Comparison of ENCODE assay signal across 8 cellular contexts in the genomic region with DNA sequence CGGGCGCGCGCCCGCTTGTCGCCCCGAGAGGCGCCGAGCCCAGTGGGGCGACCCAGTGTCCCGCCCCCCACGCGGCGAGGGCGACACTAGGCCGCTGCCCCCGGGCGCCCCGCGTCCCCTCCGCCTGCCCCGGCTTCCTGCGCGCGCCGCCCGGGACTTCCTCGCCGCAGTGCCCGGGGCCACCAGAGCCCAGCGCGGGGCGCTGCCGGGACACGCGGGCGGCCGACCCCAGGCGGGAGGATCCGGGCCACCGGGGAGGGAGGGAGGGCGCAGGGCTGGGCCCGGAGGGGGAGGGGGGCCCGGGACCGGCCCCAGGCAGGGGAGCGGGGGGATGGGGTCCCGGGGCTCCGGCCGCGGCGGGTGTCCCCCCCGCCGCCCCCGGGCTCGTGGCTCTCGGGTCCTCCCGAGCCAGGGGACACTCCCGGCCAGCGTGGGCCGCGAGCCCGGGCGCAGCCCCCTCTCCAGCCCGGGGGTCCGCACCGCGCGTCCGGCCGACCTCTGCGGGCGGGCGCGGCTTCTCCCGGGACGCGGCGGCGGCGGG. TPM values are rescaled to one million over a fixed set of nuclear protein-coding genes. Genes with fewer than 3 reads are reported as not detected.
DNase-seq lines count a peak whose midpoint lies in the region; ATAC-seq, FAIRE-seq and TF ChIP-seq lines count a peak whose summit lies in the region.

No MANE protein-coding gene starts in this region.

- FAIRE-seq in H1 (lab: Jason Lieb, UNC) = no peak

- no peak overlapping the region for H3K23ac ChIP-seq in H1 (ENCODE audit: insufficient read length)

- H2BK20ac ChIP-seq in H1 (ENCODE audit: low read length) = no peak overlapping the region

- DNase-seq in KG1 (lab: John Stamatoyannopoulos, UW) (peak; percentile 24), H1 (ENCODE audit: low read depth in 1 of 2, low spot score in 2 of 2) (no peak), naive B cell (peak; percentile 84), transverse colon (peak; percentile 77), SKM-1 treated with dmso at 0.1 percent for 144 hours (lab: John Stamatoyannopoulos, UW; ENCODE audit: unreplicated experiment) (no peak)
- peak; percentile 65 for DNase-seq in activated CD4-positive, alpha-beta T cell treated with anti-CD3 and anti-CD28 coated beads, Interleukin-2, amount 10 ng/mL, durations not matched to agents 7 days and 5 days

- peaks cover 10% of the 10 kb centered on the region for H3K4me1 Mint-ChIP-seq in activated CD4-positive, alpha-beta T cell treated with anti-CD3 and anti-CD28 coated beads, Interleukin-2, amount 10 ng/mL, durations not matched to agents 7 days and 5 days
- H3K4me1 Mint-ChIP-seq in naive B cell = peaks cover 51 to 76% (median 66%) of the 10 kb centered on the region in 3 donors

- TF ChIP-seq EP300 in H1 (IDR thresholded peaks at IDR 0.05; ENCODE audit: borderline replicate concordance in 1 of 2, low read depth in 2 of 2, low read length in 2 of 2) (no peak), transverse colon (IDR thresholded peaks at IDR 0.05; ENCODE audit: low read depth) (no peak)

- in situ Hi-C loops in transverse colon (cut with MboI; ENCODE audit: low pct_ligation_motif_present in 1 of 4, low pct_unique_long_range_greater_than_20kb in 1 of 4, low sequenced_read_pairs in 3 of 4) = loop anchor here in 2 of 4 donors (25.0 kb wide), 2 partner anchors 141 to 241 kb away; a partner anchor contains a TSS

- H2BK120ac ChIP-seq in H1 (replicated peaks; ENCODE audit: low read depth, low read length) = no peak overlapping the region

- peaks cover 10% of the 10 kb centered on the region for H3K23me2 ChIP-seq in H1 (ENCODE audit: low read depth, low read length)

- H4K8ac ChIP-seq in H1 (ENCODE audit: extremely low read depth, insufficient read depth, low read length) = no peak overlapping the region

- POLR2A ChIA-PET in activated CD4-positive, alpha-beta T cell treated with anti-CD3 and anti-CD28 coated beads, Interleukin-2, amount 10 ng/mL, durations not matched to agents 7 days and 5 days (lab: Charles Lee) = no interaction called here
- POLR2A ChIA-PET in H1 (lab: Charles Lee; ENCODE audit: partially characterized antibody) = interaction anchor here (1.0 to 2.4 kb wide), 2 partner anchors 10 to 22 kb away, joined by 3 to 21 read pairs; no protein-coding TSS in a partner anchor

- no peak overlapping the region for H3K14ac ChIP-seq in H1 (ENCODE audit: insufficient read length)

- 0% methylated on average over 4 of the region's 80 CpGs; no CpG with 5 or more reads in 1 of the 2 experiments for WGBS in H1 (ENCODE audit: extremely low coverage in 1 of 2, insufficient coverage in 1 of 2, insufficient read length in 1 of 2, insufficient replicate concordance in 2 of 2, low coverage in 1 of 2, low lambda C conversion rate in 2 of 2, missing lambda C conversion rate in 1 of 2), 2 experiments
- no CpG with 5 or more reads among the region's 80 CpGs for WGBS in transverse colon (ENCODE audit: low coverage in 1 of 2), 2 donors

- H3K9me3 ChIP-seq in H1 (ENCODE audit: insufficient read depth in 2 of 2, low read depth in 1 of 2, low read length in 1 of 2) (no peaks in the 10 kb centered on the region), transverse colon (no peaks in the 10 kb centered on the region)

- H4K91ac ChIP-seq in H1 (replicated peaks; ENCODE audit: insufficient read length, low read length) = no peak overlapping the region

- H3K36me3 ChIP-seq in H1 (ENCODE audit: control insufficient read depth in 2 of 4, insufficient read depth in 4 of 4, low read length in 3 of 4) (no peaks in the 10 kb centered on the region), transverse colon (no peaks in the 10 kb centered on the region)

- H3K27me3 ChIP-seq in H1 (replicated peaks in 1 of 4; ENCODE audit: control insufficient read depth in 3 of 4, extremely low read depth in 1 of 4, insufficient read depth in 3 of 4, low read length in 3 of 4) (peaks cover 0 to 10% (median 2%) of the 10 kb centered on the region in 4 experiments; a peak in 4 of 7 replicates), transverse colon (no peaks in the 10 kb centered on the region)

- peak overlapping the region; percentile 69 to 70; a peak in 3 of 4 replicates for H3K4me2 ChIP-seq in H1 (ENCODE audit: insufficient read depth in 1 of 2, low read depth in 2 of 2, low read length in 2 of 2)

- TF ChIP-seq RAD21 in H1 (IDR thresholded peaks at IDR 0.05 in 1 of 2, conservative IDR thresholded peaks at IDR 0.05 in 1 of 2; ENCODE audit: low read depth in 2 of 2, low read length in 2 of 2) = peak in 1 of 2 experiments; percentile 50; a peak in 2 of 4 replicates

- peak overlapping the region; percentile 34 to 66 (median 37); a peak in 7 of 8 replicates for H3K4me3 ChIP-seq in H1 (ENCODE audit: extremely low read depth in 1 of 4, insufficient read depth in 2 of 4, low read depth in 3 of 4, low read length in 4 of 4)
- H3K4me3 ChIP-seq in transverse colon = peak overlapping the region; percentile 19 to 72 (median 69)

- no peak overlapping the region for H3K18ac ChIP-seq in H1 (ENCODE audit: extremely low read depth, low read length)

- H3K9ac ChIP-seq in H1 (replicated peaks in 1 of 4; ENCODE audit: extremely low read depth in 1 of 4, low read depth in 3 of 4, low read length in 3 of 4) = 0 out of 7 replicates have a peak overlapping the region, but pooled peaks of 2 of the 4 experiments have one; percentile 13 to 33

- H2AFZ ChIP-seq in H1 (ENCODE audit: low read length) = no peak overlapping the region

- peaks cover 7% of the 10 kb centered on the region for H3K9me3 Mint-ChIP-seq in activated CD4-positive, alpha-beta T cell treated with anti-CD3 and anti-CD28 coated beads, Interleukin-2, amount 10 ng/mL, durations not matched to agents 7 days and 5 days
- H3K9me3 Mint-ChIP-seq in naive B cell = peaks cover 0 to 9% (median 0%) of the 10 kb centered on the region in 7 donors

- H3K4me1 ChIP-seq in H1 (replicated peaks in 1 of 4; ENCODE audit: control insufficient read depth in 3 of 4, insufficient read depth in 4 of 4, low read length in 3 of 4) = peaks cover 0 to 26% (median 16%) of the 10 kb centered on the region in 4 experiments; a peak in 6 of 7 replicates
- peaks cover 26 to 57% (median 52%) of the 10 kb centered on the region in 4 donors for H3K4me1 ChIP-seq in transverse colon

- peak overlapping the region; percentile 97 for H3K27ac ChIP-seq in C4-2B
- H3K27ac ChIP-seq in H1 (ENCODE audit: low read depth, low read length) = no peak overlapping the region
- H3K27ac ChIP-seq in transverse colon = peak overlapping the region; percentile 88 to 98 (median 96)

- no peak overlapping the region for H3K27ac Mint-ChIP-seq in activated CD4-positive, alpha-beta T cell treated with anti-CD3 and anti-CD28 coated beads, Interleukin-2, amount 10 ng/mL, durations not matched to agents 7 days and 5 days
- peak overlapping the region in 1 of 6 donors; percentile 95 for H3K27ac Mint-ChIP-seq in naive B cell

- H3K36me3 Mint-ChIP-seq in activated CD4-positive, alpha-beta T cell treated with anti-CD3 and anti-CD28 coated beads, Interleukin-2, amount 10 ng/mL, durations not matched to agents 7 days and 5 days (ENCODE audit: low read depth) = no peaks in the 10 kb centered on the region
- H3K36me3 Mint-ChIP-seq in naive B cell = no peaks in the 10 kb centered on the region

- no peak overlapping the region for H4K5ac ChIP-seq in H1 (ENCODE audit: insufficient read length, low read depth, low read length)

- TF ChIP-seq CTCF in C4-2B (conservative IDR thresholded peaks at IDR 0.05) (no peak; the same call in 1 of the 2 replicates), H1 (IDR thresholded peaks at IDR 0.05; ENCODE audit: control extremely low read depth in 1 of 3, insufficient read depth in 1 of 3, low read depth in 1 of 3, low read length in 3 of 3) (peak in 2 of 3 experiments; percentile 9 to 51; a peak in 3 of 4 replicates), transverse colon (IDR thresholded peaks at IDR 0.05) (peak in 3 of 5 experiments; percentile 21 to 52 (median 32))

- H4K20me1 ChIP-seq in H1 (replicated peaks in 1 of 2; ENCODE audit: control insufficient read depth in 1 of 2, insufficient read depth in 2 of 2, low read length in 2 of 2) = peaks cover 0 to 7% of the 10 kb centered on the region in 2 experiments

- TF ChIP-seq POLR2A in H1 (IDR thresholded peaks at IDR 0.05; ENCODE audit: control extremely low read depth in 1 of 2, low read depth in 2 of 2, low read length in 2 of 2) (no peak), transverse colon (IDR thresholded peaks at IDR 0.05) (no peak)

- no peak overlapping the region for H3K56ac ChIP-seq in H1 (replicated peaks; ENCODE audit: insufficient read length, low read depth, low read length)

- H2BK5ac ChIP-seq in H1 (ENCODE audit: low read depth, low read length) = no peak overlapping the region

- no peaks in the 10 kb centered on the region for H3K27me3 Mint-ChIP-seq in activated CD4-positive, alpha-beta T cell treated with anti-CD3 and anti-CD28 coated beads, Interleukin-2, amount 10 ng/mL, durations not matched to agents 7 days and 5 days
- H3K27me3 Mint-ChIP-seq in naive B cell = no peaks in the 10 kb centered on the region

- no peaks in the 10 kb centered on the region for H3K79me2 ChIP-seq in H1 (ENCODE audit: control insufficient read depth in 1 of 2, insufficient read depth in 2 of 2, low read length in 2 of 2)

- H2BK12ac ChIP-seq in H1 (ENCODE audit: low read depth, low read length) = no peak overlapping the region

- ATAC-seq in GM19463 (IDR thresholded peaks at IDR 0.05; ENCODE audit: unreplicated experiment) = peak; percentile 29
- ATAC-seq in naive B cell (ENCODE audit: low read depth in 2 of 2) = peak; percentile 62 to 68

- intact Hi-C loops in transverse colon (cut with DNase I; ENCODE audit: low total_unique reads) = loop anchor here (5.0 kb wide), 1 partner anchor 246 kb away; no protein-coding TSS in a partner anchor

- CTCF ChIA-PET in activated CD4-positive, alpha-beta T cell treated with anti-CD3 and anti-CD28 coated beads, Interleukin-2, amount 10 ng/mL, durations not matched to agents 7 days and 5 days (lab: Charles Lee) = interaction anchor here (1.3 to 2.0 kb wide), 3 partner anchors 32 to 50 kb away, joined by 3 to 7 read pairs (median 4); no protein-coding TSS in a partner anchor
- CTCF ChIA-PET in H1 (lab: Charles Lee; ENCODE audit: partially characterized antibody) = no interaction called here

- no peak overlapping the region for H2BK15ac ChIP-seq in H1 (ENCODE audit: low read length)

- no peaks in the 10 kb centered on the region; the same call in 1 of the 2 replicates for H3K79me1 ChIP-seq in H1 (ENCODE audit: low read depth, low read length)

- H2AK5ac ChIP-seq in H1 (ENCODE audit: low read depth, low read length) = no peak overlapping the region

- no peak overlapping the region for H3K4ac ChIP-seq in H1 (replicated peaks; ENCODE audit: insufficient read length, low read depth, low read length)

- no peak overlapping the region for H3K4me3 Mint-ChIP-seq in activated CD4-positive, alpha-beta T cell treated with anti-CD3 and anti-CD28 coated beads, Interleukin-2, amount 10 ng/mL, durations not matched to agents 7 days and 5 days
- peak overlapping the region in 4 of 8 donors; percentile 15 to 92 (median 54) for H3K4me3 Mint-ChIP-seq in naive B cell

RNA-seq across cellular contexts. Expression of a gene that starts 0.4 kb away (rescaled TPM):
- total RNA-seq in activated CD4-positive, alpha-beta T cell treated with anti-CD3 and anti-CD28 coated beads, Interleukin-2, amount 10 ng/mL, durations not matched to agents 7 days and 5 days = 1 to 10 TPM; 8.1 to 9.3 TPM
- 10.8 and 11.0 TPM in 2 replicates for total RNA-seq in H1 (2021; fragmentation: NEBNext Ultra II Directional; extraction: Animal tissue kit (Norgen Biotek cat#: 25700))
- 5.3 and 9.4 TPM in 2 replicates for polyA plus RNA-seq in H1 (2011; rRNA removed)
- polyA plus RNA-seq in H1 (2011; cell fraction: cytosol; rRNA removed) = 7.2 TPM
- 17.0 TPM for polyA plus RNA-seq in H1 (2011; cell fraction: nucleus; rRNA removed)
- 4.8 to 8.4 TPM (median 8.0 TPM) in 4 replicates for polyA plus RNA-seq in H1 (2012, experiment 1 of 2)
- 6.0 TPM for polyA plus RNA-seq in H1 (2012, experiment 2 of 2)
- polyA plus RNA-seq in H1 (2013, experiment 1 of 2) = 6.0 TPM
- polyA plus RNA-seq in H1 (2013, experiment 2 of 2) = 5.5 TPM
- 1.2 and 1.4 TPM in 2 replicates for polyA minus RNA-seq in H1 (2011; rRNA and poly(A)+ RNA removed)
- 5.2 TPM for polyA minus RNA-seq in H1 (2011; cell fraction: cytosol; rRNA and poly(A)+ RNA removed)
- 7.0 TPM for polyA minus RNA-seq in H1 (2011; cell fraction: nucleus; rRNA and poly(A)+ RNA removed)
- 10 to 100 TPM in 1 of 6 donors, 1 to 10 TPM in 5; 3.3 to 10.3 (median 6.2) TPM for polyA plus RNA-seq in naive B cell (ENCODE audit: low read depth in 6 of 6)
- 100 to 1,000 TPM in 1 of 4 donors, 10 to 100 TPM in 3; 45.9 to 129 (median 61.2) TPM for total RNA-seq in transverse colon

Comparison
In these comparisons a context has a peak if more than half of its experiments do, and no peak if none do; other contexts are left out.
1. DNase-seq: peak in KG1 (single experiment), activated CD4-positive, alpha-beta T cell treated with anti-CD3 and anti-CD28 coated beads, Interleukin-2, amount 10 ng/mL, durations not matched to agents 7 days and 5 days (single experiment), naive B cell (single experiment) and transverse colon (single experiment); none in H1 (0 of 2) and SKM-1 treated with dmso at 0.1 percent for 144 hours (single experiment).